ENCODE assay signal across 8 cellular contexts in genomic region chr17:56960596-56961538, GRCh38. TPM values are rescaled to one million over a fixed set of nuclear protein-coding genes. Genes with fewer than 3 reads are reported as not detected.
DNase-seq lines count a peak whose midpoint lies in the region; TF ChIP-seq lines count a peak whose summit lies in the region.

Gene COIL (minus strand): TSS chr17:56961050. CDS start chr17:56961019, 31 bp downstream.

- H4K20me1 ChIP-seq in osteoblast (ENCODE audit: insufficient read depth, low read length) = peaks cover 9% of the 10 kb centered on the region

- H3K27me3 Mint-ChIP-seq in HFFc6 (ENCODE audit: insufficient read depth) = peaks cover 1% of the 10 kb centered on the region; the same call in 1 of the 2 replicates
- peaks cover 15% of the 10 kb centered on the region for H3K27me3 Mint-ChIP-seq in activated naive CD4-positive, alpha-beta T cell treated with anti-CD3 and anti-CD28 coated beads, Interleukin-2, amount 10 ng/mL, durations not matched to agents 7 days and 5 days

- CTCF ChIA-PET in GM10248 (lab: Yijun Ruan, JAX) = interaction anchor here (0.6 to 1.8 kb wide), 16 partner anchors 8 to 145 kb away, joined by 3 to 17 read pairs (median 3); partner anchors contain the start of gene SCPEP1
- CTCF ChIA-PET in activated naive CD4-positive, alpha-beta T cell treated with anti-CD3 and anti-CD28 coated beads, Interleukin-2, amount 10 ng/mL, durations not matched to agents 7 days and 5 days (lab: Charles Lee) = interaction anchor here (0.7 to 0.9 kb wide), 4 partner anchors 12 to 143 kb away, joined by 3 to 4 read pairs (median 3); no protein-coding TSS in a partner anchor

- no peaks in the 10 kb centered on the region for H3K9me3 Mint-ChIP-seq in HFFc6
- no peaks in the 10 kb centered on the region for H3K9me3 Mint-ChIP-seq in activated naive CD4-positive, alpha-beta T cell treated with anti-CD3 and anti-CD28 coated beads, Interleukin-2, amount 10 ng/mL, durations not matched to agents 7 days and 5 days

- 5% methylated on average over 59 of the region's 59 CpGs for WGBS in thymus

- H3K9me3 ChIP-seq in osteoblast (ENCODE audit: low read depth, low read length) = no peaks in the 10 kb centered on the region
- no peaks in the 10 kb centered on the region for H3K9me3 ChIP-seq in thymus (ENCODE audit: control insufficient read depth)

- POLR2A ChIA-PET in GM10248 (lab: Yijun Ruan, JAX) = interaction anchor here (0.5 kb wide), 1 partner anchor 1543 kb away, joined by 3 read pairs; no protein-coding TSS in a partner anchor

- H3K4me3 Mint-ChIP-seq in HFFc6 = peak within 1 kb of the TSS; percentile 87
- peak within 1 kb of the TSS; percentile 79 for H3K4me3 Mint-ChIP-seq in activated naive CD4-positive, alpha-beta T cell treated with anti-CD3 and anti-CD28 coated beads, Interleukin-2, amount 10 ng/mL, durations not matched to agents 7 days and 5 days

- H3K36me3 Mint-ChIP-seq in HFFc6 (ENCODE audit: low read depth) = peaks cover 4% of the 10 kb centered on the region; the same call in 1 of the 2 replicates
- peaks cover 7% of the 10 kb centered on the region for H3K36me3 Mint-ChIP-seq in activated naive CD4-positive, alpha-beta T cell treated with anti-CD3 and anti-CD28 coated beads, Interleukin-2, amount 10 ng/mL, durations not matched to agents 7 days and 5 days

- peaks cover 29% of the 10 kb centered on the region for H3K4me1 Mint-ChIP-seq in HFFc6 (ENCODE audit: low read depth)
- H3K4me1 Mint-ChIP-seq in activated naive CD4-positive, alpha-beta T cell treated with anti-CD3 and anti-CD28 coated beads, Interleukin-2, amount 10 ng/mL, durations not matched to agents 7 days and 5 days = peaks cover 25% of the 10 kb centered on the region

- TF ChIP-seq CTCF in GM10248 (IDR thresholded peaks at IDR 0.05; ENCODE audit: control extremely low read depth, extremely low read depth, low read depth, missing control alignments) (peak; percentile 96), HFFc6 (IDR thresholded peaks at IDR 0.05) (peak; percentile 100), osteoblast (IDR thresholded peaks at IDR 0.05; ENCODE audit: extremely low read depth, low read depth, low read length) (peak; percentile 99)

- peak; percentile 93 for DNase-seq in GM10248 (ENCODE audit: extremely low spot score)
- DNase-seq in HFFc6 = peak; percentile 86
- DNase-seq in NAMALWA (ENCODE audit: low spot score) = peak; percentile 96
- DNase-seq in SK-N-DZ (ENCODE audit: low spot score) = peak; percentile 97
- peak; percentile 96 for DNase-seq in activated naive CD4-positive, alpha-beta T cell treated with anti-CD3 and anti-CD28 coated beads, Interleukin-2, amount 10 ng/mL, durations not matched to agents 7 days and 5 days
- peak; percentile 86 for DNase-seq in globus pallidus (ENCODE audit: low spot score)
- DNase-seq in osteoblast (ENCODE audit: insufficient read length, low spot score, missing footprints) = peak; percentile 98

- peaks cover 43% of the 10 kb centered on the region for H3K79me2 ChIP-seq in osteoblast (ENCODE audit: insufficient read depth, low read length)

- peak within 1 kb of the TSS; percentile 81 for H3K27ac Mint-ChIP-seq in HFFc6
- peak within 1 kb of the TSS; percentile 91 for H3K27ac Mint-ChIP-seq in activated naive CD4-positive, alpha-beta T cell treated with anti-CD3 and anti-CD28 coated beads, Interleukin-2, amount 10 ng/mL, durations not matched to agents 7 days and 5 days

- H3K4me2 ChIP-seq in osteoblast (ENCODE audit: insufficient read depth, low read length) = peak within 1 kb of the TSS; percentile 51

- H2AFZ ChIP-seq in osteoblast (ENCODE audit: low read length) = peak within 1 kb of the TSS; percentile 99

- peak within 1 kb of the TSS; percentile 98 for H3K4me3 ChIP-seq in osteoblast (ENCODE audit: insufficient read depth, low read length)
- H3K4me3 ChIP-seq in thymus (ENCODE audit: low read length) = peak within 1 kb of the TSS; percentile 54

- H3K27ac ChIP-seq in osteoblast (ENCODE audit: low read depth, low read length) = peak within 1 kb of the TSS; percentile 94
- H3K27ac ChIP-seq in thymus (ENCODE audit: low read depth) = peak within 1 kb of the TSS; percentile 91

- H3K27me3 ChIP-seq in osteoblast (ENCODE audit: insufficient read depth, low read length) (no peaks in the 10 kb centered on the region), thymus (ENCODE audit: control insufficient read depth, insufficient read depth) (no peaks in the 10 kb centered on the region)

- no peaks in the 10 kb centered on the region for H3K36me3 ChIP-seq in osteoblast (ENCODE audit: insufficient read depth, low read length)
- peaks cover 5% of the 10 kb centered on the region for H3K36me3 ChIP-seq in thymus (ENCODE audit: control insufficient read depth, insufficient read depth)

- H3K4me1 ChIP-seq in osteoblast (ENCODE audit: insufficient read depth, low read length) = peaks cover 4% of the 10 kb centered on the region
- peaks cover 4% of the 10 kb centered on the region for H3K4me1 ChIP-seq in thymus (ENCODE audit: control insufficient read depth, insufficient read depth, low read length)

RNA-seq across cellular contexts. Expression of gene COIL, which starts in this region (rescaled TPM):
- 10 to 100 TPM; 13.6 to 16.4 (median 16.2) TPM for total RNA-seq in HFFc6 (2021; fragmentation: NEBNext Ultra II Directional; extraction: Animal tissue kit (Norgen Biotek cat#: 25700))
- polyA plus RNA-seq in SK-N-DZ (2014; cell fraction: cytosol; rRNA removed) = 27.2 and 31.9 TPM in 2 replicates
- polyA plus RNA-seq in SK-N-DZ (2014; cell fraction: nucleus; rRNA removed) = 27.8 and 28.0 TPM in 2 replicates
- total RNA-seq in osteoblast = 11.2 and 11.9 TPM in 2 replicates
- 14.3 TPM for polyA plus RNA-seq in thymus

Comparison
In these comparisons a context has a peak if more than half of its experiments do, and no peak if none do; other contexts are left out.
1. Peak in every context shown above with its lines: DNase-seq, H3K4me3 ChIP-seq and H3K27ac ChIP-seq.